8 cellular contexts compared by ENCODE assay signal in the genomic region with DNA sequence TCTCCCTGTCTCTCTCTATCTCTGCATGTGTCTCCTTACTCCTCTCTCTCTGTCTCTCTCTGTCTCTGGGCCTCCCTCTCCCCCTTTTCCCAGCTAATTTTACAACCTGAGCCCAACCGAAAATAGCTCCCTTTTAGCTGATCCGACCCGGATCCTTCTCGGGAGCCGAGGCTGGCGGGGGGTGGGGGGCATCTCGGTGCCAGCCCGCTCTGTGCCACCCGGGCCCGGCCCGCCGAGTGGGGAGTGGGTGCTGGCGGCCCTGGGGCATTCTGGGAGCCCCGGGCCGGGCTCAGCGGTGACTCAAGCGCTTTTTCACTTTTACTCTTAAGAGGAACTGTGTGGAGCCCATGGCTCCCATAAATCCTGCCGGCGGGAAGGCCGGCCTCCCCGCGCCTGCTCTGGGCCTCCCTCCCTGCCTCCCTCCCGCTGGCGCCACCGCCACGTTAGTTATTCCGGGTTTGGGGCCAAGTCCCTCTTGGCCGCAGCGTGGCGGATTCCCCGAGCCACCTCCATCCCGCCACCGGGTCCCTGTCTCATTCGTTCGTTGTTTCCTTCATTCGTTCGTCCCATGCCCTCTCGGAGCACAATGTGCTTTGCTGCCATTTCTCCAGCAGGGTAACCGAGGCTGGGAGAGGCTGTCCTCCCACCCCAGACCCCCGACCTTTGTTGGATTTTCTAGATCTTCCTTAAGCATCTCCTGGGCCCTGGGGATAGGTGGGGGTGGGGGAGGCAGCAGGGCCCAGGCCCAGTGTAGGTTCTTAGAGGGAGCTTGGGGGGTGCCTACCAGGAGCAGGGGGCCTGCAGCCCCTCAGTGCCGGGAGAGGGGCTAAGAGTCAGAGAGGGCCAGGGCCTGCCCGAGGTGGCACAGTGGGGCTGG. TPM values are rescaled to one million over a fixed set of nuclear protein-coding genes. Genes with fewer than 3 reads are reported as not detected.
A peak's percentile ranks its signal among the peaks of the same experiment; 100 is the strongest.
DNase-seq lines count a peak whose midpoint lies in the region; ATAC-seq and TF ChIP-seq lines count a peak whose summit lies in the region.

No MANE protein-coding gene starts in this region.

- peaks cover 51% of the 10 kb centered on the region for H3K4me1 ChIP-seq in mononuclear cell (ENCODE audit: insufficient read depth, low read length)
- H3K4me1 ChIP-seq in uterus, result peaks cover 2 to 24% of the 10 kb centered on the region in 2 donors

- intact Hi-C loops in uterus (cut with DNase I; ENCODE audit: low total_unique reads), result no loop called here

- H3K9me3 Mint-ChIP-seq in effector memory CD8-positive, alpha-beta T cell, result no peaks in the 10 kb centered on the region

- H3K27ac Mint-ChIP-seq in effector memory CD8-positive, alpha-beta T cell, result peak overlapping the region; percentile 0 to 6

- H3K27me3 ChIP-seq in mononuclear cell (ENCODE audit: insufficient read depth, low read length), result no peaks in the 10 kb centered on the region
- no peaks in the 10 kb centered on the region for H3K27me3 ChIP-seq in uterus

- H3K9me3 ChIP-seq in mononuclear cell (ENCODE audit: low read depth, low read length) (no peaks in the 10 kb centered on the region), uterus (no peaks in the 10 kb centered on the region)

- H3K36me3 ChIP-seq in uterus, result no peaks in the 10 kb centered on the region

- TF ChIP-seq POLR2A in uterus (IDR thresholded peaks at IDR 0.05), result peak; percentile 36 to 52

- peak overlapping the region in 1 of 2 donors; percentile 14 for H3K4me3 Mint-ChIP-seq in effector memory CD8-positive, alpha-beta T cell

- peak in 1 of 4 experiments; percentile 11 for TF ChIP-seq CTCF in uterus (IDR thresholded peaks at IDR 0.05)

- peak overlapping the region; percentile 97 to 99 for H3K27ac ChIP-seq in uterus

- H3K27me3 Mint-ChIP-seq in effector memory CD8-positive, alpha-beta T cell, result no peaks in the 10 kb centered on the region

- DNase-seq in D341Med (ENCODE audit: low spot score) (peak; percentile 66), NCI-H1694 (lab: John Stamatoyannopoulos, UW) (peak; percentile 50), uterus (peak; percentile 77 to 80), ureter (ENCODE audit: low spot score) (no peak)
- no peak for DNase-seq in effector memory CD8-positive, alpha-beta T cell

- H3K36me3 Mint-ChIP-seq in effector memory CD8-positive, alpha-beta T cell (ENCODE audit: insufficient read depth), result peaks cover 9% of the 10 kb centered on the region

- ATAC-seq in effector memory CD8-positive, alpha-beta T cell (replicated peaks), result no peak
- ATAC-seq in HG02759 (IDR thresholded peaks at IDR 0.05; ENCODE audit: unreplicated experiment) (no peak), HG03039 (IDR thresholded peaks at IDR 0.05; ENCODE audit: unreplicated experiment) (no peak)

- H3K4me1 Mint-ChIP-seq in effector memory CD8-positive, alpha-beta T cell (ENCODE audit: low read depth in 2 of 2), result peaks cover 26% of the 10 kb centered on the region in 2 donors

- H3K4me3 ChIP-seq in mononuclear cell (ENCODE audit: low read length) (peak overlapping the region; percentile 24), uterus (peak overlapping the region; percentile 31 to 61)

RNA-seq across cellular contexts. Expression of gene NFIC, which starts 3.2 kb away (rescaled TPM):
- 17.3 TPM for total RNA-seq in mononuclear cell
- 100 to 1,000 TPM in 2 of 4 donors, 10 to 100 TPM in 2; 18.5 to 361 (median 82.9) TPM for total RNA-seq in uterus
- total RNA-seq in ureter, result 141 TPM

Comparison
In these comparisons a context has a peak if more than half of its experiments do, and no peak if none do; other contexts are left out.
1. DNase-seq: peak in D341Med (single experiment), NCI-H1694 (single experiment) and uterus (2 of 2); none in effector memory CD8-positive, alpha-beta T cell (0 of 3) and ureter (single experiment).